10 cellular contexts compared by ENCODE assay signal in the genomic region with DNA sequence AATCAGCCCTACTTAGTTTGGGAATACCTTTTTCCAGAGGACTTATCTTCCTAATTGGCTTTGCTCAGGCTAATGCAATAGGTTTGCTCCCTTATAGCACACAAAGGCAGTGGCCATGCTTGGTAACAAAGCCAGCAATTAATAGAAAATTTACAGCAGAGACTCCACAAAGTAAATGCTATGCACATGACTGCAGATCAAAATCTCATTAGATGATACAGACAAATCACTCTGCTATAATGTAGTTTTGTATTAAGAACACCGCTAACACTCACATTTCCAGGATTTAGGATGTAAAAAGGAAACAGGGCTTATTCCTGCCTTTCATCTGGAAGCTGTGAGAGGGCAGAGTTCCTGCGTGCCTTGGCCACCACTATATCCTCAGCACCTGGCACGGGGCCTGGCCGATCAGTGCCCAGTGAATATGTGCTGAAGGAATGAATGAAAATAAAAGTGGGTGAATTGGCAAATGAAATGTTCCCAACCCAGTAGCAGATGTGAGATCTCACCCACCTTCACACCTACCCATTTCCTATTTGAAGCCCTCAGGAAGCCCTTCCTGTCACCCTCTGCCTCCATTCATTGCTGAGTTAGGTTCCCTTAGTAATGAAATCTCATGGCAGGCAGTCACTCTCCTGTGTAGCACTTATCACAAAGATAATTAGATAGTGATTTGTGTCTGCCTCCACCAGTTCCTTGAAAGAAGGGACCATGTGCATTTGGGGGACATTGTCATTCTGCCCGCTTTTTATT. TPM values are rescaled to one million over a fixed set of nuclear protein-coding genes. Genes with fewer than 3 reads are reported as not detected.
DNase-seq lines count a peak whose midpoint lies in the region; ATAC-seq and TF ChIP-seq lines count a peak whose summit lies in the region.
"Had no signal": no experiment of that assay in that cellular context is flagged by ENCODE, and none has a peak within 500 bp of the region (broad histone marks: within the 10 kb centered on the region; RNA-seq: fewer than 3 reads in every experiment).

No MANE protein-coding gene starts in this region.

- H3K9ac ChIP-seq in DND-41 (ENCODE audit: low read depth, low read length) (peak overlapping the region; percentile 76), KMS-11 (no peak overlapping the region)

- no peak for TF ChIP-seq POLR2A in prostate gland (IDR thresholded peaks at IDR 0.05)

- H3K4me3 ChIP-seq in DND-41 (ENCODE audit: low read depth in 1 of 2, low read length in 2 of 2) = peak overlapping the region in 1 of 2 experiments; percentile 43; a peak in 2 of 4 replicates
- H3K4me3 ChIP-seq in KMS-11 (IDR thresholded peaks at IDR 0.05; ENCODE audit: insufficient read depth, low read depth, low read length) = no peak overlapping the region
- H3K4me3 ChIP-seq in prostate gland = no peak overlapping the region
- H3K4me3 ChIP-seq: left lung had no signal

- peaks cover 19 to 23% of the 10 kb centered on the region in 2 donors for H3K36me3 Mint-ChIP-seq in activated naive CD4-positive, alpha-beta T cell treated with anti-CD3 and anti-CD28 coated beads, Interleukin-2, amount 50 U/mL, for 72 hours
- no peaks in the 10 kb centered on the region for H3K36me3 Mint-ChIP-seq in natural killer cell treated with Interleukin-12 subunit alpha and Interleukin-12 subunit beta and Interleukin-15 and Interleukin-18, amount 100 ng/mL, for 72 hours

- H3K27ac Mint-ChIP-seq in activated naive CD4-positive, alpha-beta T cell treated with anti-CD3 and anti-CD28 coated beads, Interleukin-2, amount 50 U/mL, for 72 hours = peak overlapping the region; percentile 96 to 97
- peak overlapping the region; percentile 99 for H3K27ac Mint-ChIP-seq in natural killer cell treated with Interleukin-12 subunit alpha and Interleukin-12 subunit beta and Interleukin-15 and Interleukin-18, amount 100 ng/mL, for 72 hours

- peaks cover 53 to 69% of the 10 kb centered on the region in 2 donors for H3K4me1 Mint-ChIP-seq in natural killer cell treated with Interleukin-12 subunit alpha and Interleukin-12 subunit beta and Interleukin-15 and Interleukin-18, amount 100 ng/mL, for 72 hours (ENCODE audit: low read depth in 2 of 2)

- no peaks in the 10 kb centered on the region for H3K27me3 Mint-ChIP-seq in natural killer cell treated with Interleukin-12 subunit alpha and Interleukin-12 subunit beta and Interleukin-15 and Interleukin-18, amount 100 ng/mL, for 72 hours

- H3K9me3 Mint-ChIP-seq in activated naive CD4-positive, alpha-beta T cell treated with anti-CD3 and anti-CD28 coated beads, Interleukin-2, amount 50 U/mL, for 72 hours = no peaks in the 10 kb centered on the region
- H3K9me3 Mint-ChIP-seq in natural killer cell treated with Interleukin-12 subunit alpha and Interleukin-12 subunit beta and Interleukin-15 and Interleukin-18, amount 100 ng/mL, for 72 hours = no peaks in the 10 kb centered on the region

- H3K4me2 ChIP-seq in DND-41 (ENCODE audit: insufficient read depth, low read length) = peak overlapping the region; percentile 62
- H3K4me2 ChIP-seq in KMS-11 = peak overlapping the region; percentile 39; the same call in 1 of the 2 replicates

- H3K4me1 ChIP-seq in DND-41 (ENCODE audit: insufficient read depth, low read length) = peaks cover 87% of the 10 kb centered on the region
- H3K4me1 ChIP-seq in KMS-11 (ENCODE audit: low read depth, poor library complexity, severe bottlenecking) = peaks cover 83% of the 10 kb centered on the region
- H3K4me1 ChIP-seq in prostate gland (replicated peaks) = no peaks in the 10 kb centered on the region

- H4K20me1 ChIP-seq in DND-41 (ENCODE audit: insufficient read depth, low read length) (peaks cover 25% of the 10 kb centered on the region), KMS-11 (ENCODE audit: insufficient read depth) (no peaks in the 10 kb centered on the region)

- H3K4me3 Mint-ChIP-seq in natural killer cell treated with Interleukin-12 subunit alpha and Interleukin-12 subunit beta and Interleukin-15 and Interleukin-18, amount 100 ng/mL, for 72 hours = peak overlapping the region; percentile 98

- H3K36me3 ChIP-seq in DND-41 (ENCODE audit: insufficient read depth, low read length) (peaks cover 21% of the 10 kb centered on the region), KMS-11 (ENCODE audit: insufficient read depth) (no peaks in the 10 kb centered on the region), prostate gland (no peaks in the 10 kb centered on the region)
- H3K36me3 ChIP-seq: left lung had no signal

- ATAC-seq in DND-41 (ENCODE audit: insufficient read depth, low read depth) = peak; percentile 21; the same call in 1 of the 3 replicates
- ATAC-seq in activated naive CD4-positive, alpha-beta T cell treated with anti-CD3 and anti-CD28 coated beads, Interleukin-2, amount 50 U/mL, for 72 hours = no peak
- ATAC-seq in natural killer cell treated with Interleukin-12 subunit alpha and Interleukin-12 subunit beta and Interleukin-15 and Interleukin-18, amount 100 ng/mL, for 72 hours = peak in 1 of 2 donors; percentile 28
- no peak for ATAC-seq in HG02623 (IDR thresholded peaks at IDR 0.05; ENCODE audit: unreplicated experiment)
- ATAC-seq in GM21737 (IDR thresholded peaks at IDR 0.05; ENCODE audit: unreplicated experiment) = no peak
- ATAC-seq: HCT116, left lung had no signal

- DNase-seq in DND-41 = peak; percentile 47
- DNase-seq in activated naive CD4-positive, alpha-beta T cell treated with anti-CD3 and anti-CD28 coated beads, Interleukin-2, amount 50 U/mL, for 72 hours (ENCODE audit: low spot score in 2 of 2) = no peak
- DNase-seq in natural killer cell treated with Interleukin-12 subunit alpha and Interleukin-12 subunit beta and Interleukin-15 and Interleukin-18, amount 100 ng/mL, for 72 hours (ENCODE audit: low spot score) = no peak
- no peak for DNase-seq in NCI-H1436 treated with DMSO at 0.1 percent for 48 hours (lab: John Stamatoyannopoulos, UW)
- DNase-seq in prostate gland (ENCODE audit: low spot score) = no peak
- DNase-seq: left lung had no signal

- peaks cover 99% of the 10 kb centered on the region for H3K79me2 ChIP-seq in DND-41 (ENCODE audit: insufficient read depth, low read length)
- peaks cover 94% of the 10 kb centered on the region for H3K79me2 ChIP-seq in KMS-11 (ENCODE audit: insufficient read depth, low read depth)

- no peaks in the 10 kb centered on the region for H3K27me3 ChIP-seq in DND-41 (ENCODE audit: insufficient read depth, low read length, poor library complexity)
- no peaks in the 10 kb centered on the region for H3K27me3 ChIP-seq in KMS-11 (ENCODE audit: insufficient read depth, low read depth)
- no peaks in the 10 kb centered on the region for H3K27me3 ChIP-seq in prostate gland (replicated peaks; ENCODE audit: insufficient read depth)
- H3K27me3 ChIP-seq: left lung had no signal

- intact Hi-C loops in prostate gland (cut with DNase I) = no loop called here

- TF ChIP-seq CTCF in DND-41 (IDR thresholded peaks at IDR 0.05; ENCODE audit: borderline replicate concordance, extremely low read depth, low read length, poor library complexity, severe bottlenecking) (no peak), KMS-11 (conservative IDR thresholded peaks at IDR 0.05; ENCODE audit: low read depth, low read length) (no peak), prostate gland (IDR thresholded peaks at IDR 0.05) (no peak)

- H3K27ac ChIP-seq in DND-41 (ENCODE audit: low read length) = peak overlapping the region; percentile 90
- no peak overlapping the region; the same call in 1 of the 2 replicates for H3K27ac ChIP-seq in KMS-11
- no peak overlapping the region for H3K27ac ChIP-seq in prostate gland
- H3K27ac ChIP-seq: left lung had no signal

- H2AFZ ChIP-seq in DND-41 (ENCODE audit: low read depth, low read length) (no peak overlapping the region), KMS-11 (ENCODE audit: low read depth) (no peak overlapping the region)

- WGBS in prostate gland = 78% methylated on average over 5 of the region's 5 CpGs

- H3K9me3 ChIP-seq in DND-41 (ENCODE audit: insufficient read depth, low read length, severe bottlenecking) (no peaks in the 10 kb centered on the region), prostate gland (no peaks in the 10 kb centered on the region)
- H3K9me3 ChIP-seq: left lung had no signal

RNA-seq across cellular contexts. Expression of gene SEPTIN6, which starts 5.1 kb away (rescaled TPM):
- total RNA-seq in activated naive CD4-positive, alpha-beta T cell treated with anti-CD3 and anti-CD28 coated beads, Interleukin-2, amount 50 U/mL, for 72 hours = 100 to 1,000 TPM; 110 to 233 TPM
- 10 to 100 TPM; 79.7 to 84.0 TPM for total RNA-seq in natural killer cell treated with Interleukin-12 subunit alpha and Interleukin-12 subunit beta and Interleukin-15 and Interleukin-18, amount 100 ng/mL, for 72 hours
- 100 to 1,000 TPM in 1 of 2 donors, 10 to 100 TPM in 1; 20.5 to 175 TPM for total RNA-seq in prostate gland
